Comparison of ENCODE assay signal across 24 cellular contexts in genomic region chr2:40412456-40412855, GRCh38. TPM values are rescaled to one million over a fixed set of nuclear protein-coding genes. Genes with fewer than 3 reads are reported as not detected.
DNase-seq lines count a peak whose midpoint lies in the region; ATAC-seq and TF ChIP-seq lines count a peak whose summit lies in the region.
"Had no signal": no experiment of that assay in that cellular context is flagged by ENCODE, and none has a peak within 500 bp of the region (broad histone marks: within the 10 kb centered on the region; RNA-seq: fewer than 3 reads in every experiment).

No MANE protein-coding gene starts in this region.

- H3K27ac Mint-ChIP-seq in chondrocyte (ENCODE audit: unreplicated experiment) = no peak overlapping the region
- H3K27ac Mint-ChIP-seq: natural killer cell had no signal

- H3K27me3 Mint-ChIP-seq in chondrocyte (ENCODE audit: low read depth) = no peaks in the 10 kb centered on the region

- no peak for TF ChIP-seq RAD21 in HCT116 (IDR thresholded peaks at IDR 0.05; ENCODE audit: low read depth)

- H2AFZ ChIP-seq in HCT116 (ENCODE audit: low read depth, low read length, poor library complexity, severe bottlenecking) = peak overlapping the region; percentile 2

- H3K4me1 Mint-ChIP-seq in chondrocyte (ENCODE audit: low read depth) = peaks cover 14% of the 10 kb centered on the region
- H3K4me1 Mint-ChIP-seq: natural killer cell had no signal

- H3K27me3 ChIP-seq in HCT116 (ENCODE audit: insufficient read depth, low read length) = no peaks in the 10 kb centered on the region
- no peaks in the 10 kb centered on the region for H3K27me3 ChIP-seq in WERI-Rb-1 (ENCODE audit: insufficient read depth, low read depth, severe bottlenecking)
- H3K27me3 ChIP-seq: dorsolateral prefrontal cortex, MG63, right atrium auricular region, upper lobe of right lung had no signal

- H3K4me3 ChIP-seq in HCT116 (replicated peaks in 1 of 2; ENCODE audit: low read depth in 1 of 2, low read length in 2 of 2) (no peak overlapping the region), WERI-Rb-1 (ENCODE audit: low read depth, low read length) (no peak overlapping the region)
- H3K4me3 ChIP-seq: dorsolateral prefrontal cortex, MG63, right atrium auricular region, upper lobe of right lung had no signal

- no peaks in the 10 kb centered on the region for H3K9me3 Mint-ChIP-seq in chondrocyte (ENCODE audit: low read depth)

- DNase-seq in A172 (ENCODE audit: low spot score) (peak; percentile 49), HCT116 (ENCODE audit: low read depth, low spot score) (peak; percentile 16), RWPE1 (ENCODE audit: low spot score) (peak; percentile 70), epithelial cell of prostate (ENCODE audit: low read depth, low spot score) (no peak), chondrocyte (ENCODE audit: low spot score) (no peak), amygdala (lab: John Stamatoyannopoulos, UW) (no peak), WERI-Rb-1 (no peak)
- no peak for DNase-seq in stimulated activated CD4-positive, alpha-beta T cell treated with anti-CD3 and anti-CD28 coated beads, Interleukin-15, amount 100 ng/mL, for 24 hours
- DNase-seq: activated CD4-positive, alpha-beta T cell treated with anti-CD3 and anti-CD28 coated beads, Interleukin-2, amount 50 U/mL, for 4 hours; activated CD8-positive, alpha-beta memory T cell treated with anti-CD3 and anti-CD28 coated beads, Interleukin-2, amount 50 U/mL, for 48 hours; activated gamma-delta T cell; DMS153; dorsolateral prefrontal cortex; erythroblast; left colon; MG63; natural killer cell; NCI-H1694; NCI-H774; stimulated activated CD8-positive, alpha-beta memory T cell treated with anti-CD3 and anti-CD28 coated beads, Interleukin-4, amount 100 ng/mL, for 48 hours; T-helper 2 cell; upper lobe of right lung had no signal

- no peak for TF ChIP-seq POLR2A in HCT116 (IDR thresholded peaks at IDR 0.05; ENCODE audit: borderline replicate concordance, extremely low read depth, insufficient read depth, insufficient read length)

- H3K27ac ChIP-seq in HCT116 (ENCODE audit: low read depth, low read length) (no peak overlapping the region), RWPE1 (no peak overlapping the region), epithelial cell of prostate (peak overlapping the region; percentile 47), WERI-Rb-1 (no peak overlapping the region)
- H3K27ac ChIP-seq: C4-2B, dorsolateral prefrontal cortex, right atrium auricular region, upper lobe of right lung had no signal

- H3K4me3 Mint-ChIP-seq in chondrocyte (ENCODE audit: unreplicated experiment) = no peak overlapping the region
- H3K4me3 Mint-ChIP-seq: natural killer cell had no signal

- ATAC-seq in HCT116 = peak; percentile 86
- ATAC-seq: left colon, natural killer cell, upper lobe of right lung had no signal

- H3K9me3 ChIP-seq in HCT116 (ENCODE audit: control insufficient read depth in 1 of 2, insufficient read depth in 1 of 2, low read depth in 1 of 2, low read length in 2 of 2) (no peaks in the 10 kb centered on the region), WERI-Rb-1 (ENCODE audit: severe bottlenecking) (no peaks in the 10 kb centered on the region)
- H3K9me3 ChIP-seq: MG63, right atrium auricular region, upper lobe of right lung had no signal

- POLR2A ChIA-PET in HCT116 (lab: Charles Lee) (no interaction called here), RWPE1 (lab: Yijun Ruan, JAX; ENCODE audit: low non-redundant PET) (no interaction called here)

- H3K79me2 ChIP-seq in HCT116 (ENCODE audit: insufficient read depth, low read length) = no peaks in the 10 kb centered on the region

- no TSS peak for BruUV-seq in HCT116 (replicated peaks; lab: Mats Ljungman, UMichigan)

- no peaks in the 10 kb centered on the region for H3K9me2 ChIP-seq in HCT116 (ENCODE audit: insufficient read depth)

- RAD21 ChIA-PET in HCT116 (lab: Charles Lee; ENCODE audit: low non-redundant PET in 1 of 2, low total read pairs in 2 of 2, uncharacterized antibody in 2 of 2, unreplicated experiment in 2 of 2) = no interaction called here

- H4K20me1 ChIP-seq in HCT116 (ENCODE audit: insufficient read depth) = no peaks in the 10 kb centered on the region

- H3K9ac ChIP-seq in HCT116 (ENCODE audit: low read length) = no peak overlapping the region

- no peaks in the 10 kb centered on the region for H3K36me3 Mint-ChIP-seq in chondrocyte (ENCODE audit: low read depth)
- H3K36me3 Mint-ChIP-seq: natural killer cell had no signal

- CTCF ChIA-PET in HCT116 (lab: Charles Lee) (no interaction called here), RWPE1 (lab: Yijun Ruan, JAX) (interaction anchor here (0.5 kb wide), 1 partner anchor 168 kb away, joined by 3 read pairs; no protein-coding TSS in a partner anchor)

- TF ChIP-seq CTCF in HCT116 (IDR thresholded peaks at IDR 0.05 in 2 of 3, conservative IDR thresholded peaks at IDR 0.05 in 1 of 3; ENCODE audit: borderline replicate concordance in 1 of 3, insufficient read depth in 1 of 3, low read depth in 2 of 3, low read length in 2 of 3) (no peak), RWPE1 (conservative IDR thresholded peaks at IDR 0.05; ENCODE audit: low read depth) (no peak), chondrocyte (IDR thresholded peaks at IDR 0.05) (no peak), WERI-Rb-1 (IDR thresholded peaks at IDR 0.05; ENCODE audit: low read depth, low read length) (no peak)

- intact Hi-C loops in HCT116 (cut with micrococcal nuclease) = no loop called here

- peak overlapping the region; percentile 27 for H3K4me2 ChIP-seq in HCT116 (ENCODE audit: low read length)

- peaks cover 6 to 11% of the 10 kb centered on the region in 2 experiments; a peak in 3 of 4 replicates for H3K4me1 ChIP-seq in HCT116 (ENCODE audit: control insufficient read depth in 1 of 2, insufficient read depth in 2 of 2, low read length in 2 of 2)
- H3K4me1 ChIP-seq: upper lobe of right lung had no signal

- H3K36me3 ChIP-seq in HCT116 (ENCODE audit: control insufficient read depth in 1 of 2, insufficient read depth in 2 of 2, low read length in 2 of 2) = no peaks in the 10 kb centered on the region
- no peaks in the 10 kb centered on the region for H3K36me3 ChIP-seq in WERI-Rb-1
- H3K36me3 ChIP-seq: MG63, right atrium auricular region, upper lobe of right lung had no signal

TF ChIP-seq in HCT116, 20 proteins besides CTCF, POLR2A, EP300 and RAD21:
- TF ChIP-seq TCF7L2 (IDR thresholded peaks at IDR 0.05; ENCODE audit: borderline replicate concordance, extremely low read depth, insufficient read depth, insufficient read length) = peak; percentile 32
- TF ChIP-seq FOSL1 (IDR thresholded peaks at IDR 0.05; ENCODE audit: low read depth) = peak; percentile 53; the same call in 1 of the 2 replicates
- no peak for TF ChIP-seq EZH2 (IDR thresholded peaks at IDR 0.05)
- peak; percentile 55 for TF ChIP-seq JUND (IDR thresholded peaks at IDR 0.05)
TF ChIP-seq in HCT116: peak in this region for 3.

RNA-seq across cellular contexts. Expression of gene SLC8A1, which starts 39.4 kb away (rescaled TPM):
- 34.5 and 37.6 TPM in 2 replicates for total RNA-seq in A172 (2014; rRNA removed; shearing (Covaris generic))
- total RNA-seq in HCT116 (2021; ENCODE audit: unreplicated experiment) = 0.07 TPM
- polyA plus RNA-seq in HCT116 (2012) = not detected in 2 replicates
- 50.4 to 53.7 TPM (median 52.7 TPM) in 3 replicates for total RNA-seq in chondrocyte

Comparison
In these comparisons a context has a peak if more than half of its experiments do, and no peak if none do; other contexts are left out.
1. DNase-seq: peak in A172 (single experiment), HCT116 (single experiment) and RWPE1 (single experiment); none in epithelial cell of prostate (single experiment), stimulated activated CD4-positive, alpha-beta T cell treated with anti-CD3 and anti-CD28 coated beads, Interleukin-15, amount 100 ng/mL, for 24 hours (single experiment), chondrocyte (single experiment), amygdala (0 of 56) and WERI-Rb-1 (single experiment).
2. RNA of gene SLC8A1, which starts 39.4 kb away (total RNA-seq): 50.4 to 53.7 TPM in chondrocyte and 34.5 to 37.6 TPM in A172; 0.07 TPM in HCT116 (single experiment); every median in the first group is over 10 times any median in the second.